Comparison of ENCODE assay signal across 8 cellular contexts in genomic region chr16:3304370-3304769, GRCh38. TPM values are rescaled to one million over a fixed set of nuclear protein-coding genes. Genes with fewer than 3 reads are reported as not detected.
DNase-seq lines count a peak whose midpoint lies in the region; ATAC-seq and TF ChIP-seq lines count a peak whose summit lies in the region.

No MANE protein-coding gene starts in this region.

- peaks cover 81% of the 10 kb centered on the region for H3K36me3 Mint-ChIP-seq in activated CD8-positive, alpha-beta memory T cell treated with anti-CD3 and anti-CD28 coated beads, Interleukin-2, amount 10 ng/mL, durations not matched to agents 7 days and 5 days

- peaks cover 19% of the 10 kb centered on the region for H3K4me1 Mint-ChIP-seq in activated CD8-positive, alpha-beta memory T cell treated with anti-CD3 and anti-CD28 coated beads, Interleukin-2, amount 10 ng/mL, durations not matched to agents 7 days and 5 days

- H3K36me3 ChIP-seq in adipocyte (ENCODE audit: control insufficient read depth, insufficient read depth, low read length, severe bottlenecking) (peaks cover 50% of the 10 kb centered on the region), left lung (peaks cover 2 to 52% of the 10 kb centered on the region in 2 donors), suprapubic skin (peaks cover 42% of the 10 kb centered on the region)

- no peak for ATAC-seq in activated CD8-positive, alpha-beta memory T cell treated with anti-CD3 and anti-CD28 coated beads, Interleukin-2, amount 10 ng/mL, durations not matched to agents 7 days and 5 days
- ATAC-seq in left lung = no peak
- ATAC-seq in GM19397 (IDR thresholded peaks at IDR 0.05; ENCODE audit: unreplicated experiment) = no peak

- peak overlapping the region; percentile 91 for H3K9ac ChIP-seq in adipocyte (ENCODE audit: low read length)

- H3K27me3 ChIP-seq in adipocyte (replicated peaks; ENCODE audit: control insufficient read depth, insufficient read depth, low read length) = no peaks in the 10 kb centered on the region
- H3K27me3 ChIP-seq in left lung = no peaks in the 10 kb centered on the region
- no peaks in the 10 kb centered on the region for H3K27me3 ChIP-seq in suprapubic skin

- peaks cover 14% of the 10 kb centered on the region for H3K4me1 ChIP-seq in adipocyte (ENCODE audit: control insufficient read depth, insufficient read depth, low read length)
- H3K4me1 ChIP-seq in left lung = peaks cover 0 to 14% of the 10 kb centered on the region in 2 donors
- H3K4me1 ChIP-seq in suprapubic skin = peaks cover 20% of the 10 kb centered on the region

- TF ChIP-seq EP300 in suprapubic skin (IDR thresholded peaks at IDR 0.05) = no peak

- TF ChIP-seq CTCF in left lung (IDR thresholded peaks at IDR 0.05) = no peak
- no peak for TF ChIP-seq CTCF in suprapubic skin (IDR thresholded peaks at IDR 0.05)

- TF ChIP-seq POLR2A in suprapubic skin (IDR thresholded peaks at IDR 0.05) = no peak

- CTCF ChIA-PET in activated CD8-positive, alpha-beta memory T cell treated with anti-CD3 and anti-CD28 coated beads, Interleukin-2, amount 10 ng/mL, durations not matched to agents 7 days and 5 days (lab: Charles Lee) = interaction anchor here (0.6 to 1.6 kb wide), 5 partner anchors 18 to 74 kb away, joined by 3 to 4 read pairs (median 4); no protein-coding TSS in a partner anchor

- intact Hi-C loops in left lung (cut with DNase I) = no loop called here

- H3K9me3 ChIP-seq in adipocyte (ENCODE audit: control insufficient read depth, low read length) (peaks cover 49% of the 10 kb centered on the region), left lung (peaks cover 4 to 82% of the 10 kb centered on the region in 2 donors), suprapubic skin (peaks cover 51% of the 10 kb centered on the region)

- H3K27ac Mint-ChIP-seq in activated CD8-positive, alpha-beta memory T cell treated with anti-CD3 and anti-CD28 coated beads, Interleukin-2, amount 10 ng/mL, durations not matched to agents 7 days and 5 days = peak overlapping the region; percentile 90

- H3K4me3 Mint-ChIP-seq in activated CD8-positive, alpha-beta memory T cell treated with anti-CD3 and anti-CD28 coated beads, Interleukin-2, amount 10 ng/mL, durations not matched to agents 7 days and 5 days = peak overlapping the region; percentile 71

- WGBS in suprapubic skin = 77% methylated on average over 4 of the region's 4 CpGs

- H3K27ac ChIP-seq in left lung (peak overlapping the region in 1 of 2 donors; percentile 94), suprapubic skin (no peak overlapping the region)

- H3K9me3 Mint-ChIP-seq in activated CD8-positive, alpha-beta memory T cell treated with anti-CD3 and anti-CD28 coated beads, Interleukin-2, amount 10 ng/mL, durations not matched to agents 7 days and 5 days (ENCODE audit: low read depth) = peaks cover 35% of the 10 kb centered on the region

- H3K27me3 Mint-ChIP-seq in activated CD8-positive, alpha-beta memory T cell treated with anti-CD3 and anti-CD28 coated beads, Interleukin-2, amount 10 ng/mL, durations not matched to agents 7 days and 5 days = no peaks in the 10 kb centered on the region

- DNase-seq in activated CD8-positive, alpha-beta memory T cell treated with anti-CD3 and anti-CD28 coated beads, Interleukin-2, amount 10 ng/mL, durations not matched to agents 7 days and 5 days = no peak
- DNase-seq in activated CD8-positive, alpha-beta memory T cell treated with anti-CD3 and anti-CD28 coated beads for 24 hours = no peak
- DNase-seq in adipocyte (ENCODE audit: low read depth) (peak; percentile 27), left lung (no peak), suprapubic skin (ENCODE audit: low spot score in 2 of 2) (no peak), NCI-H774 (lab: John Stamatoyannopoulos, UW) (no peak), globus pallidus (ENCODE audit: low spot score) (no peak)

- peak overlapping the region; percentile 92 for H3K4me3 ChIP-seq in adipocyte (ENCODE audit: low read length)
- peak overlapping the region; percentile 75 to 96 for H3K4me3 ChIP-seq in left lung
- H3K4me3 ChIP-seq in suprapubic skin = peak overlapping the region; percentile 67

RNA-seq across cellular contexts. Expression of gene TIGD7, which starts 0.9 kb away (rescaled TPM):
- total RNA-seq in activated CD8-positive, alpha-beta memory T cell treated with anti-CD3 and anti-CD28 coated beads, Interleukin-2, amount 10 ng/mL, durations not matched to agents 7 days and 5 days = 1 to 10 TPM; 4.8 to 6.7 TPM
- total RNA-seq in left lung = 1 to 10 TPM; 3.4 to 6.3 TPM
- 1 to 10 TPM; 1.9 to 4.3 (median 2.1) TPM for total RNA-seq in suprapubic skin

RNA-seq across cellular contexts. Expression of gene ZNF75A, which starts 0.9 kb away (rescaled TPM):
- total RNA-seq in activated CD8-positive, alpha-beta memory T cell treated with anti-CD3 and anti-CD28 coated beads, Interleukin-2, amount 10 ng/mL, durations not matched to agents 7 days and 5 days = 10 to 100 TPM; 37.5 to 38.4 TPM
- 10 to 100 TPM; 20.3 to 26.8 TPM for total RNA-seq in left lung
- total RNA-seq in suprapubic skin = 10 to 100 TPM; 13.8 to 40.4 (median 19.1) TPM

RNA-seq across cellular contexts. Expression of gene ZNF263, which starts 21.1 kb away (rescaled TPM):
- 10 to 100 TPM; 21.5 to 25.6 TPM for total RNA-seq in activated CD8-positive, alpha-beta memory T cell treated with anti-CD3 and anti-CD28 coated beads, Interleukin-2, amount 10 ng/mL, durations not matched to agents 7 days and 5 days
- total RNA-seq in left lung (10 to 100 TPM; 18.5 to 18.9 TPM), suprapubic skin (10 to 100 TPM; 40.6 to 56.3 (median 45.1) TPM)

RNA-seq across cellular contexts. Expression of gene MEFV, which starts 47.9 kb away (rescaled TPM):
- total RNA-seq in activated CD8-positive, alpha-beta memory T cell treated with anti-CD3 and anti-CD28 coated beads, Interleukin-2, amount 10 ng/mL, durations not matched to agents 7 days and 5 days = under 1 TPM; 0.07 to 0.09 TPM
- total RNA-seq in left lung (10 to 100 TPM in 1 of 2 donors, 1 to 10 TPM in 1; 2.4 to 21.4 TPM), suprapubic skin (under 1 TPM in 3 of 4 donors, not detected in 1; 0.16 to 0.40 (median 0.17) TPM)

RNA-seq across cellular contexts. Expression of gene OR2C1, which starts 51.3 kb away (rescaled TPM):
- total RNA-seq in activated CD8-positive, alpha-beta memory T cell treated with anti-CD3 and anti-CD28 coated beads, Interleukin-2, amount 10 ng/mL, durations not matched to agents 7 days and 5 days = not detected
- total RNA-seq in left lung (not detected), suprapubic skin (under 1 TPM in 1 of 4 donors, not detected in 3; 0.34 TPM)
